8 cellular contexts compared by ENCODE assay signal in the genomic region with DNA sequence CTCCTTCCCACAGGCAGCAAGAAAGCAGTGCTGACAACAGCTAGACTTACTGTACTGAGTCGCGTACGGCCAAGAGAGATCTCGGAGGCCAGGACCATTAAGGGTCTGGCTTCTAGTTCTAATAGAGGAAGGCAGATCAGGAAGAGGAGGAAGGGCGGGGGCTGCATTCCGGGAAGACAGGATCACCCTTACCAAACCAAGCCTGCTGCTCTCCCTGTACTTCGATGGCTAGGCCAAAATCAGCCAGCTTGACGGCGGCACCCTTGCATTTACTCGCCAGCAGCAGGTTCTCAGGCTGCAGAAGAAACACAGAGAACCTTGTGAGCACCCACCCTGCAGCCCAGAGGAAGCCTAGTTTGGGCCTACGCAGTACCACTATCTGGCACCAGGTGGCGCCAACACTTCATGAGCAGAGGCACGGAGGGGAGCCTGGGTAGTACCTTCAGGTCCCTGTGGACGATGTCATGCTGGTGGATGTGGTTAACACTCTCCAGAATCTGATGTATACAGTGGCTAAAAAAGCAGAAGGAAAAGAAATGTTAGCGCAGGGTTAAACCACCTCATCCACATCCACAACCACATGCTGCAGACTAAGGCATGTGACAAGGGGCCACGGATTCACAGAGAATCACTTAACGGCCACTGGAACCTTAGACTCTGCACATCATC. TPM values are rescaled to one million over a fixed set of nuclear protein-coding genes. Genes with fewer than 3 reads are reported as not detected.
DNase-seq lines count a peak whose midpoint lies in the region; ATAC-seq and TF ChIP-seq lines count a peak whose summit lies in the region.

No MANE protein-coding gene starts in this region.

- H3K27me3 ChIP-seq in upper lobe of left lung: no peaks in the 10 kb centered on the region

- H3K4me1 ChIP-seq in upper lobe of left lung: peaks cover 21 to 41% (median 32%) of the 10 kb centered on the region in 4 donors

- 41 to 45% methylated on average over 12 to 17 of the region's 17 CpGs for WGBS in upper lobe of left lung, 2 donors

- H3K9me3 ChIP-seq in upper lobe of left lung: no peaks in the 10 kb centered on the region

- DNase-seq in GM03348 (ENCODE audit: low spot score): peak; percentile 91
- peak; percentile 76 for DNase-seq in H4 (ENCODE audit: low spot score)
- DNase-seq in LNCaP clone FGC (ENCODE audit: low read depth): no peak
- peak; percentile 97 for DNase-seq in SKM-1 (lab: John Stamatoyannopoulos, UW; ENCODE audit: unreplicated experiment)
- DNase-seq in Right ventricle myocardium inferior (ENCODE audit: missing footprints): peak; percentile 89
- DNase-seq in posterior cingulate gyrus: peak; percentile 68 to 97 (median 87)
- peak in 1 of 2 donors; percentile 88 for DNase-seq in upper lobe of left lung

- peaks cover 8% of the 10 kb centered on the region for H3K4me1 Mint-ChIP-seq in activated naive CD4-positive, alpha-beta T cell treated with anti-CD3 and anti-CD28 coated beads, Interleukin-2, amount 50 U/mL, for 24 hours

- H3K27ac Mint-ChIP-seq in activated naive CD4-positive, alpha-beta T cell treated with anti-CD3 and anti-CD28 coated beads, Interleukin-2, amount 50 U/mL, for 24 hours: peak overlapping the region; percentile 57

- no peak overlapping the region for H3K4me3 Mint-ChIP-seq in activated naive CD4-positive, alpha-beta T cell treated with anti-CD3 and anti-CD28 coated beads, Interleukin-2, amount 50 U/mL, for 24 hours

- H3K27me3 Mint-ChIP-seq in activated naive CD4-positive, alpha-beta T cell treated with anti-CD3 and anti-CD28 coated beads, Interleukin-2, amount 50 U/mL, for 24 hours: no peaks in the 10 kb centered on the region

- intact Hi-C loops in Right ventricle myocardium inferior (cut with DNase I) (loop anchor here (1.0 to 2.0 kb wide), 2 partner anchors 30 to 92 kb away; no protein-coding TSS in a partner anchor), posterior cingulate gyrus (cut with DNase I) (loop anchor here (1.0 kb wide), 1 partner anchor 30 kb away; no protein-coding TSS in a partner anchor)

- no peaks in the 10 kb centered on the region for H3K9me3 Mint-ChIP-seq in activated naive CD4-positive, alpha-beta T cell treated with anti-CD3 and anti-CD28 coated beads, Interleukin-2, amount 50 U/mL, for 24 hours

- H3K4me3 ChIP-seq in LNCaP clone FGC (ENCODE audit: low read depth, low read length) (no peak overlapping the region), upper lobe of left lung (peak overlapping the region in 1 of 4 donors; percentile 4)

- H3K27ac ChIP-seq in upper lobe of left lung: peak overlapping the region in 3 of 4 donors; percentile 10 to 79 (median 66)

- no peak for TF ChIP-seq EP300 in upper lobe of left lung (IDR thresholded peaks at IDR 0.05)

- TF ChIP-seq CTCF in LNCaP clone FGC (IDR thresholded peaks at IDR 0.05; ENCODE audit: control insufficient read depth, extremely low read depth, insufficient read depth) (peak; percentile 98), upper lobe of left lung (IDR thresholded peaks at IDR 0.05) (peak; percentile 99 to 100 (median 99))

- peaks cover 8 to 67% (median 51%) of the 10 kb centered on the region in 4 donors for H3K36me3 ChIP-seq in upper lobe of left lung

- H3K36me3 Mint-ChIP-seq in activated naive CD4-positive, alpha-beta T cell treated with anti-CD3 and anti-CD28 coated beads, Interleukin-2, amount 50 U/mL, for 24 hours: peaks cover 12% of the 10 kb centered on the region

- ATAC-seq in Right ventricle myocardium inferior: peak; percentile 83
- ATAC-seq in upper lobe of left lung (ENCODE audit: low FRiP score in 2 of 2): peak; percentile 91 to 92

- TF ChIP-seq POLR2A in upper lobe of left lung (IDR thresholded peaks at IDR 0.05): no peak

RNA-seq across cellular contexts. Expression of a gene that starts 25.4 kb away (rescaled TPM):
- total RNA-seq in H4 (2014; rRNA removed; shearing (Covaris generic)): 24.1 and 27.4 TPM in 2 replicates
- total RNA-seq in Right ventricle myocardium inferior (11.7 TPM), upper lobe of left lung (10 to 100 TPM; 25.7 to 52.3 (median 43.0) TPM)

RNA-seq across cellular contexts. Expression of a gene that starts 37.6 kb away (rescaled TPM):
- 8.5 and 14.8 TPM in 2 replicates for total RNA-seq in H4 (2014; rRNA removed; shearing (Covaris generic))
- 10.5 TPM for total RNA-seq in Right ventricle myocardium inferior
- total RNA-seq in upper lobe of left lung: 10 to 100 TPM; 26.4 to 92.2 (median 38.3) TPM
